Comparison of ENCODE assay signal across 9 cellular contexts in genomic region chr6:41937881-41938574, GRCh38. TPM values are rescaled to one million over a fixed set of nuclear protein-coding genes. Genes with fewer than 3 reads are reported as not detected.
DNase-seq lines count a peak whose midpoint lies in the region; ATAC-seq and TF ChIP-seq lines count a peak whose summit lies in the region.
"Had no signal": no experiment of that assay in that cellular context is flagged by ENCODE, and none has a peak within 500 bp of the region (broad histone marks: within the 10 kb centered on the region; RNA-seq: fewer than 3 reads in every experiment).

No MANE protein-coding gene starts in this region.

- H3K36me3 ChIP-seq in heart left ventricle = peaks cover 0 to 57% (median 35%) of the 10 kb centered on the region in 9 donors
- peaks cover 68% of the 10 kb centered on the region for H3K36me3 ChIP-seq in thymus (ENCODE audit: control insufficient read depth, insufficient read depth)

- H3K9me3 Mint-ChIP-seq in activated CD8-positive, alpha-beta T cell treated with anti-CD3 and anti-CD28 coated beads for 36 hours = no peaks in the 10 kb centered on the region

- H3K4me1 ChIP-seq in heart left ventricle (peaks cover 7 to 75% (median 52%) of the 10 kb centered on the region in 12 donors), thymus (ENCODE audit: control insufficient read depth, insufficient read depth, low read length) (peaks cover 54% of the 10 kb centered on the region)

- intact Hi-C loops in activated CD8-positive, alpha-beta T cell treated with anti-CD3 and anti-CD28 coated beads for 36 hours (cut with micrococcal nuclease) = loop anchor here (2.0 to 5.0 kb wide), 3 partner anchors 35 to 107 kb away; no protein-coding TSS in a partner anchor
- intact Hi-C loops in heart left ventricle (cut with DNase I) = loop anchor here in 7 of 10 donors (5.0 to 10.0 kb wide), 4 partner anchors 91 to 151 kb away; partner anchors contain the start of gene TOMM6 (in 5 of the 7)

- H3K27me3 ChIP-seq in heart left ventricle = no peaks in the 10 kb centered on the region
- H3K27me3 ChIP-seq in thymus (ENCODE audit: control insufficient read depth, insufficient read depth) = no peaks in the 10 kb centered on the region

- TF ChIP-seq POLR2A in heart left ventricle (IDR thresholded peaks at IDR 0.05) = no peak

- WGBS in heart left ventricle, 4 donors = 40 to 42% (median 42%) methylated on average over 4 of the region's 4 CpGs
- 7% methylated on average over 4 of the region's 4 CpGs for WGBS in thymus

- peak; percentile 45 for DNase-seq in activated CD8-positive, alpha-beta memory T cell treated with anti-CD3 and anti-CD28 coated beads, Interleukin-2, amount 50 U/mL, for 1 hour (ENCODE audit: extremely low read depth)
- DNase-seq in activated CD8-positive, alpha-beta memory T cell treated with anti-CD3 and anti-CD28 coated beads, Interleukin-2, amount 50 U/mL, for 48 hours = no peak
- DNase-seq in activated CD8-positive, alpha-beta T cell treated with anti-CD3 and anti-CD28 coated beads for 36 hours = peak; percentile 59
- DNase-seq in heart left ventricle = peak; percentile 43 to 72 (median 58)
- no peak for DNase-seq in islet precursor cell
- DNase-seq in NCI-H510A treated with DMSO at 0.1 percent for 48 hours (lab: John Stamatoyannopoulos, UW) = no peak

- H3K36me3 Mint-ChIP-seq in activated CD8-positive, alpha-beta T cell treated with anti-CD3 and anti-CD28 coated beads for 36 hours (ENCODE audit: low read depth) = peaks cover 71% of the 10 kb centered on the region

- TF ChIP-seq CTCF in activated CD8-positive, alpha-beta T cell treated with anti-CD3 and anti-CD28 coated beads for 36 hours (IDR thresholded peaks at IDR 0.05) = no peak
- no peak for TF ChIP-seq CTCF in heart left ventricle (IDR thresholded peaks at IDR 0.05)

- ATAC-seq in activated CD8-positive, alpha-beta T cell treated with anti-CD3 and anti-CD28 coated beads for 36 hours = no peak
- ATAC-seq in heart left ventricle (peak in 1 of 4 donors; percentile 4), GM21423 (IDR thresholded peaks at IDR 0.05; ENCODE audit: unreplicated experiment) (no peak)

- H3K4me3 Mint-ChIP-seq in activated CD8-positive, alpha-beta T cell treated with anti-CD3 and anti-CD28 coated beads for 36 hours = peak overlapping the region; percentile 90

- CTCF ChIA-PET in activated CD8-positive, alpha-beta T cell treated with anti-CD3 and anti-CD28 coated beads for 36 hours (lab: Charles Lee) = interaction anchor here (0.8 to 21.4 kb wide), 8 partner anchors 15 to 156 kb away, joined by 3 to 392 read pairs (median 6); partner anchors contain the start of genes BYSL, MED20, TAF8 and TOMM6

- H3K4me1 Mint-ChIP-seq in activated CD8-positive, alpha-beta T cell treated with anti-CD3 and anti-CD28 coated beads for 36 hours (ENCODE audit: low read depth) = peaks cover 47% of the 10 kb centered on the region

- POLR2A ChIA-PET in activated CD8-positive, alpha-beta T cell treated with anti-CD3 and anti-CD28 coated beads for 36 hours (lab: Charles Lee) = interaction anchor here (0.8 to 16.7 kb wide), 15 partner anchors 10 to 150 kb away, joined by 3 to 358 read pairs (median 3); partner anchors contain the start of genes BYSL, MED20, TAF8 and TOMM6

- H3K27me3 Mint-ChIP-seq in activated CD8-positive, alpha-beta T cell treated with anti-CD3 and anti-CD28 coated beads for 36 hours = no peaks in the 10 kb centered on the region

- H3K27ac Mint-ChIP-seq in activated CD8-positive, alpha-beta T cell treated with anti-CD3 and anti-CD28 coated beads for 36 hours = peak overlapping the region; percentile 91

- H3K4me3 ChIP-seq in heart left ventricle = peak overlapping the region in 1 of 12 donors; percentile 93
- peak overlapping the region; percentile 62 for H3K4me3 ChIP-seq in thymus (ENCODE audit: low read length)
- H3K4me3 ChIP-seq: HAP-1 had no signal

- H3K27ac ChIP-seq in heart left ventricle = peak overlapping the region; percentile 54 to 95 (median 86)
- peak overlapping the region; percentile 62 for H3K27ac ChIP-seq in thymus (ENCODE audit: low read depth)

- H3K9me3 ChIP-seq in heart left ventricle (no peaks in the 10 kb centered on the region), thymus (ENCODE audit: control insufficient read depth) (no peaks in the 10 kb centered on the region)
- H3K9me3 ChIP-seq: HAP-1 had no signal

RNA-seq across cellular contexts. Expression of gene CCND3, which starts 3.6 kb away (rescaled TPM):
- 100 to 1,000 TPM; 457 to 459 TPM for total RNA-seq in activated CD8-positive, alpha-beta T cell treated with anti-CD3 and anti-CD28 coated beads for 36 hours
- total RNA-seq in heart left ventricle = 100 to 1,000 TPM in 2 of 9 donors, 10 to 100 TPM in 7; 33.9 to 116 (median 46.2) TPM
- polyA plus RNA-seq in heart left ventricle (10 to 100 TPM; 47.1 to 78.1 TPM), thymus (277 TPM)

RNA-seq across cellular contexts. Expression of gene BYSL, which starts 16.7 kb away (rescaled TPM):
- total RNA-seq in activated CD8-positive, alpha-beta T cell treated with anti-CD3 and anti-CD28 coated beads for 36 hours = 10 to 100 TPM; 56.4 to 59.5 TPM
- 10 to 100 TPM in 4 of 9 donors, 1 to 10 TPM in 5; 4.5 to 15.3 (median 9.2) TPM for total RNA-seq in heart left ventricle
- 10 to 100 TPM in 1 of 2 donors, 1 to 10 TPM in 1; 5.0 to 26.3 TPM for polyA plus RNA-seq in heart left ventricle
- 7.8 TPM for polyA plus RNA-seq in thymus

RNA-seq across cellular contexts. Expression of gene MED20, which starts 17.1 kb away (rescaled TPM):
- 10 to 100 TPM; 23.4 to 28.0 TPM for total RNA-seq in activated CD8-positive, alpha-beta T cell treated with anti-CD3 and anti-CD28 coated beads for 36 hours
- 10 to 100 TPM; 13.5 to 25.5 (median 16.9) TPM for total RNA-seq in heart left ventricle
- 10 to 100 TPM in 1 of 2 donors, 1 to 10 TPM in 1; 9.3 to 18.5 TPM for polyA plus RNA-seq in heart left ventricle
- 7.9 TPM for polyA plus RNA-seq in thymus

RNA-seq across cellular contexts. Expression of gene USP49, which starts 42.9 kb away (rescaled TPM):
- 1 to 10 TPM; 5.7 to 5.9 TPM for total RNA-seq in activated CD8-positive, alpha-beta T cell treated with anti-CD3 and anti-CD28 coated beads for 36 hours
- total RNA-seq in heart left ventricle = 1 to 10 TPM; 1.2 to 3.4 (median 2.4) TPM
- polyA plus RNA-seq in heart left ventricle (1 to 10 TPM in 1 of 2 donors, under 1 TPM in 1; 0.87 to 1.1 TPM), thymus (1.1 TPM)

Comparison
In these comparisons a context has a peak if more than half of its experiments do, and no peak if none do; other contexts are left out.
1. DNase-seq: peak in activated CD8-positive, alpha-beta memory T cell treated with anti-CD3 and anti-CD28 coated beads, Interleukin-2, amount 50 U/mL, for 1 hour (single experiment), activated CD8-positive, alpha-beta T cell treated with anti-CD3 and anti-CD28 coated beads for 36 hours (single experiment) and heart left ventricle (5 of 5); none in activated CD8-positive, alpha-beta memory T cell treated with anti-CD3 and anti-CD28 coated beads, Interleukin-2, amount 50 U/mL, for 48 hours (single experiment), islet precursor cell (single experiment) and NCI-H510A treated with DMSO at 0.1 percent for 48 hours (single experiment).